ENCODE assay signal across 18 cellular contexts in genomic region chr5:88741964-88742363, GRCh38.
DNase-seq lines count a peak whose midpoint lies in the region; ATAC-seq and TF ChIP-seq lines count a peak whose summit lies in the region.
"Had no signal": no experiment of that assay in that cellular context is flagged by ENCODE, and none has a peak within 500 bp of the region (broad histone marks: within the 10 kb centered on the region; RNA-seq: fewer than 3 reads in every experiment).

No MANE protein-coding gene starts in this region.

- TF ChIP-seq CTCF in activated B cell treated with CpG ODN at 0.5 μM for 24 hours (IDR thresholded peaks at IDR 0.05), result no peak

- no peaks in the 10 kb centered on the region for H3K9me3 Mint-ChIP-seq in activated B cell treated with CpG ODN at 0.5 μM for 24 hours
- H3K9me3 Mint-ChIP-seq in stimulated activated naive B cell treated with anti-CD40 and anti-IgM and Interleukin-4, amounts not matched to agents 10 μg/mL and 1 μg/mL and 100 μg/mL, for 72 hours, result no peaks in the 10 kb centered on the region
- H3K9me3 Mint-ChIP-seq in activated T-helper 1 cell treated with anti-CD3 and anti-CD28 coated beads, Interleukin-12 subunit alpha, Interleukin-12 subunit beta, Interleukin-2, Interleukin-4 antibody, amounts not matched to agents 30 ng/mL and 10 ng/mL and 1 ng/mL, durations not matched to agents 14 hours and 24 hours and 36 hours, result no peaks in the 10 kb centered on the region
- H3K9me3 Mint-ChIP-seq: CD8-positive, alpha-beta memory T cell had no signal

- peak; percentile 27 for ATAC-seq in GM18508 (IDR thresholded peaks at IDR 0.05; ENCODE audit: insufficient read depth, unreplicated experiment)
- peak; percentile 32 for ATAC-seq in HG02678 (IDR thresholded peaks at IDR 0.05; ENCODE audit: unreplicated experiment)
- peak; percentile 50 for ATAC-seq in activated B cell treated with CpG ODN at 0.5 μM for 24 hours (ENCODE audit: low read depth)
- ATAC-seq in stimulated activated naive B cell treated with anti-CD40 and anti-IgM and Interleukin-4, amounts not matched to agents 10 μg/mL and 1 μg/mL and 100 μg/mL, for 72 hours (replicated peaks), result peak in 1 of 2 donors; percentile 59
- ATAC-seq: HepG2 had no signal

- peaks cover 74% of the 10 kb centered on the region for H3K36me3 Mint-ChIP-seq in activated B cell treated with CpG ODN at 0.5 μM for 24 hours (ENCODE audit: low read depth)
- peaks cover 48 to 76% of the 10 kb centered on the region in 2 donors for H3K36me3 Mint-ChIP-seq in stimulated activated naive B cell treated with anti-CD40 and anti-IgM and Interleukin-4, amounts not matched to agents 10 μg/mL and 1 μg/mL and 100 μg/mL, for 72 hours
- no peaks in the 10 kb centered on the region for H3K36me3 Mint-ChIP-seq in activated T-helper 1 cell treated with anti-CD3 and anti-CD28 coated beads, Interleukin-12 subunit alpha, Interleukin-12 subunit beta, Interleukin-2, Interleukin-4 antibody, amounts not matched to agents 30 ng/mL and 10 ng/mL and 1 ng/mL, durations not matched to agents 14 hours and 24 hours and 36 hours (ENCODE audit: low read depth)
- H3K36me3 Mint-ChIP-seq: CD8-positive, alpha-beta memory T cell had no signal

- no peak for DNase-seq in activated B cell treated with CpG ODN at 0.5 μM for 24 hours
- DNase-seq in stimulated activated naive B cell treated with anti-CD40 and anti-IgM and Interleukin-4, amounts not matched to agents 10 μg/mL and 1 μg/mL and 100 μg/mL, for 72 hours, result no peak
- DNase-seq in activated T-helper 1 cell treated with anti-CD3 and anti-CD28 coated beads, Interleukin-12 subunit alpha, Interleukin-12 subunit beta, Interleukin-2, Interleukin-4 antibody, amounts not matched to agents 30 ng/mL and 10 ng/mL and 1 ng/mL, durations not matched to agents 14 hours and 24 hours and 36 hours (ENCODE audit: low spot score), result no peak
- DNase-seq in HUDEP-2 (lab: John Stamatoyannopoulos, UW; ENCODE audit: unreplicated experiment in 76 of 76), result no peak
- DNase-seq in SIG-M5 treated with dmso at 0.1 percent for 504 hours (lab: John Stamatoyannopoulos, UW; ENCODE audit: unreplicated experiment), result no peak
- DNase-seq: C1 segment of cervical spinal cord; CD8-positive, alpha-beta memory T cell; DMS79; KG1; NCI-H1417 treated with DMSO at 0.1 percent for 48 hours; NCI-H2029; NCI-H345; NCI-H524 treated with DMSO at 0.1 percent for 48 hours; PC-9; SJCRH30 had no signal

- intact Hi-C loops in activated B cell treated with CpG ODN at 0.5 μM for 24 hours (cut with micrococcal nuclease), result loop anchor here (1.0 kb wide), 1 partner anchor 8 kb away; no protein-coding TSS in a partner anchor
- intact Hi-C loops in activated T-helper 1 cell treated with anti-CD3 and anti-CD28 coated beads, Interleukin-12 subunit alpha, Interleukin-12 subunit beta, Interleukin-2, Interleukin-4 antibody, amounts not matched to agents 30 ng/mL and 10 ng/mL and 1 ng/mL, durations not matched to agents 14 hours and 24 hours and 36 hours (cut with micrococcal nuclease), result no loop called here

- peak overlapping the region; percentile 88 for H3K27ac Mint-ChIP-seq in activated B cell treated with CpG ODN at 0.5 μM for 24 hours
- peak overlapping the region; percentile 88 for H3K27ac Mint-ChIP-seq in stimulated activated naive B cell treated with anti-CD40 and anti-IgM and Interleukin-4, amounts not matched to agents 10 μg/mL and 1 μg/mL and 100 μg/mL, for 72 hours
- H3K27ac Mint-ChIP-seq in activated T-helper 1 cell treated with anti-CD3 and anti-CD28 coated beads, Interleukin-12 subunit alpha, Interleukin-12 subunit beta, Interleukin-2, Interleukin-4 antibody, amounts not matched to agents 30 ng/mL and 10 ng/mL and 1 ng/mL, durations not matched to agents 14 hours and 24 hours and 36 hours, result no peak overlapping the region
- H3K27ac Mint-ChIP-seq: CD8-positive, alpha-beta memory T cell had no signal

- POLR2A ChIA-PET in activated B cell treated with CpG ODN at 0.5 μM for 24 hours (lab: Charles Lee), result interaction anchor here (1.2 to 3.3 kb wide), 6 partner anchors 8 to 572 kb away, joined by 3 to 23 read pairs (median 4); partner anchors contain the start of gene MEF2C

- peak overlapping the region; percentile 53 for H3K4me3 Mint-ChIP-seq in activated B cell treated with CpG ODN at 0.5 μM for 24 hours
- peak overlapping the region in 1 of 2 donors; percentile 33 for H3K4me3 Mint-ChIP-seq in stimulated activated naive B cell treated with anti-CD40 and anti-IgM and Interleukin-4, amounts not matched to agents 10 μg/mL and 1 μg/mL and 100 μg/mL, for 72 hours
- H3K4me3 Mint-ChIP-seq in activated T-helper 1 cell treated with anti-CD3 and anti-CD28 coated beads, Interleukin-12 subunit alpha, Interleukin-12 subunit beta, Interleukin-2, Interleukin-4 antibody, amounts not matched to agents 30 ng/mL and 10 ng/mL and 1 ng/mL, durations not matched to agents 14 hours and 24 hours and 36 hours, result no peak overlapping the region
- H3K4me3 Mint-ChIP-seq: CD8-positive, alpha-beta memory T cell had no signal

- H3K27me3 Mint-ChIP-seq in activated B cell treated with CpG ODN at 0.5 μM for 24 hours, result no peaks in the 10 kb centered on the region
- no peaks in the 10 kb centered on the region for H3K27me3 Mint-ChIP-seq in stimulated activated naive B cell treated with anti-CD40 and anti-IgM and Interleukin-4, amounts not matched to agents 10 μg/mL and 1 μg/mL and 100 μg/mL, for 72 hours
- H3K27me3 Mint-ChIP-seq in activated T-helper 1 cell treated with anti-CD3 and anti-CD28 coated beads, Interleukin-12 subunit alpha, Interleukin-12 subunit beta, Interleukin-2, Interleukin-4 antibody, amounts not matched to agents 30 ng/mL and 10 ng/mL and 1 ng/mL, durations not matched to agents 14 hours and 24 hours and 36 hours (ENCODE audit: insufficient read depth), result peaks cover 5% of the 10 kb centered on the region

- CTCF ChIA-PET in activated B cell treated with CpG ODN at 0.5 μM for 24 hours (lab: Charles Lee), result interaction anchor here (2.1 kb wide), 1 partner anchor 17 kb away, joined by 4 read pairs; no protein-coding TSS in a partner anchor

- peaks cover 86% of the 10 kb centered on the region for H3K4me1 Mint-ChIP-seq in activated B cell treated with CpG ODN at 0.5 μM for 24 hours
- peaks cover 41 to 68% of the 10 kb centered on the region in 2 donors for H3K4me1 Mint-ChIP-seq in stimulated activated naive B cell treated with anti-CD40 and anti-IgM and Interleukin-4, amounts not matched to agents 10 μg/mL and 1 μg/mL and 100 μg/mL, for 72 hours
- no peaks in the 10 kb centered on the region for H3K4me1 Mint-ChIP-seq in activated T-helper 1 cell treated with anti-CD3 and anti-CD28 coated beads, Interleukin-12 subunit alpha, Interleukin-12 subunit beta, Interleukin-2, Interleukin-4 antibody, amounts not matched to agents 30 ng/mL and 10 ng/mL and 1 ng/mL, durations not matched to agents 14 hours and 24 hours and 36 hours (ENCODE audit: low read depth)
- H3K4me1 Mint-ChIP-seq: CD8-positive, alpha-beta memory T cell had no signal
